In the genomic region with DNA sequence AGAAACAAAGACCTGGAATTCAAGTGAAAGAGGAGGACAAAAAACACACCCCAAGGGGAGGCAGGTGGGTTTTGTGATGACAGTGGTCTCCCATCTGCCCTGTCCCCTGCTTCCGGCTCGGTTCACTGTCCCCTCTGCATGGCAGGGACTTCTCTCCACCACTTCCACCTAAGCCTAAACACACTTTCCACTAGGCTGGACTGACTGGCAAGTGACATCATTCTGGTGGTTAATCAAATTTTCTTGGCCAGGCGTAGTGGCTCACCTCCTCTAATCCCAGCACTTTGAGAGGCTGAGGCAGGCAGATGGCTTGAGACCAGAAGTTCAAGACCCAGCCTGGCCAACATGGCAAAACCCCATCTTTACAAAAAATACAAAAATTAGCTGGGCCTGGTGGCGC, we compare ENCODE assay signal across 12 cellular contexts. TPM values are rescaled to one million over a fixed set of nuclear protein-coding genes. Genes with fewer than 3 reads are reported as not detected.
DNase-seq lines count a peak whose midpoint lies in the region; ATAC-seq, FAIRE-seq and TF ChIP-seq lines count a peak whose summit lies in the region.
"Had no signal": no experiment of that assay in that cellular context is flagged by ENCODE, and none has a peak within 500 bp of the region (broad histone marks: within the 10 kb centered on the region; RNA-seq: fewer than 3 reads in every experiment).

No MANE protein-coding gene starts in this region.

- H3K27ac Mint-ChIP-seq in activated T-helper 17 cell treated with anti-CD3 and anti-CD28 coated beads, Interleukin-2, amount 50 U/mL, for 72 hours, result peak overlapping the region; percentile 75

- no peaks in the 10 kb centered on the region for H3K9me3 Mint-ChIP-seq in activated T-helper 17 cell treated with anti-CD3 and anti-CD28 coated beads, Interleukin-2, amount 50 U/mL, for 72 hours
- H3K9me3 Mint-ChIP-seq: activated T-helper 2 cell treated with anti-CD3 and anti-CD28 coated beads, Interferon-gamma antibody, Interleukin-2, Interleukin-4, amounts not matched to agents 10 μg/mL and 5 μg/mL and 100 μg/mL, durations not matched to agents 14 hours and 24 hours and 36 hours had no signal

- DNase-seq in HTR-8/SVneo (ENCODE audit: insufficient read length, low spot score) (no peak), inferior parietal cortex (ENCODE audit: extremely low spot score) (no peak), HuH-7.5 (ENCODE audit: low spot score) (no peak)
- DNase-seq: cerebellar nuclear complex, midbrain, NCI-H510A, SJCRH30 had no signal

- H3K27ac ChIP-seq in liver (ENCODE audit: low read depth in 1 of 2, low read length in 2 of 2) (peak overlapping the region; percentile 49 to 82), subcutaneous abdominal adipose tissue (ENCODE audit: low read depth, low read length) (peak overlapping the region; percentile 98)
- H3K27ac ChIP-seq: SJCRH30 had no signal

- H3K4me1 ChIP-seq in liver (ENCODE audit: control insufficient read depth in 4 of 4, insufficient read depth in 4 of 4, low read length in 3 of 4) (peaks cover 4 to 41% (median 18%) of the 10 kb centered on the region in 4 donors), subcutaneous abdominal adipose tissue (ENCODE audit: control insufficient read depth in 5 of 5, insufficient read depth in 5 of 5, low read length in 5 of 5) (peaks cover 16 to 60% (median 52%) of the 10 kb centered on the region in 5 donors)

- no peak for TF ChIP-seq CTCF in liver (IDR thresholded peaks at IDR 0.05; ENCODE audit: low read depth, low read length, missing input control)

- H3K9ac ChIP-seq in liver (ENCODE audit: low read depth in 1 of 2, low read length in 2 of 2), result no peak overlapping the region
- peak overlapping the region in 2 of 5 donors; percentile 8 to 50 for H3K9ac ChIP-seq in subcutaneous abdominal adipose tissue (ENCODE audit: low read length in 5 of 5)

- H3K27me3 Mint-ChIP-seq in activated T-helper 17 cell treated with anti-CD3 and anti-CD28 coated beads, Interleukin-2, amount 50 U/mL, for 72 hours, result no peaks in the 10 kb centered on the region

- no peaks in the 10 kb centered on the region for H3K9me3 ChIP-seq in liver (ENCODE audit: control insufficient read depth in 4 of 4, low read length in 3 of 4)
- no peaks in the 10 kb centered on the region for H3K9me3 ChIP-seq in subcutaneous abdominal adipose tissue (ENCODE audit: control insufficient read depth in 5 of 5, low read length in 5 of 5)
- H3K9me3 ChIP-seq: SJCRH30 had no signal

- H3K27me3 ChIP-seq in liver (ENCODE audit: control insufficient read depth in 4 of 4, insufficient read depth in 4 of 4, low read length in 3 of 4) (no peaks in the 10 kb centered on the region), subcutaneous abdominal adipose tissue (ENCODE audit: control insufficient read depth in 5 of 5, insufficient read depth in 4 of 5, low read length in 5 of 5) (no peaks in the 10 kb centered on the region)

- 90% methylated on average over 4 of the region's 4 CpGs for WGBS in liver

- H3K4me3 Mint-ChIP-seq in activated T-helper 17 cell treated with anti-CD3 and anti-CD28 coated beads, Interleukin-2, amount 50 U/mL, for 72 hours, result no peak overlapping the region

- H3K36me3 ChIP-seq in liver (ENCODE audit: control insufficient read depth in 4 of 4, insufficient read depth in 3 of 4, low read depth in 1 of 4, low read length in 3 of 4) (peaks cover 0 to 3% (median 1%) of the 10 kb centered on the region in 4 donors), subcutaneous abdominal adipose tissue (ENCODE audit: control insufficient read depth in 5 of 5, insufficient read depth in 5 of 5, low read length in 5 of 5) (peaks cover 0 to 42% (median 24%) of the 10 kb centered on the region in 5 donors)
- H3K36me3 ChIP-seq: SJCRH30 had no signal

- FAIRE-seq in HTR-8/SVneo (lab: Jason Lieb, UNC), result peak; percentile 13

- ATAC-seq in activated T-helper 17 cell treated with anti-CD3 and anti-CD28 coated beads, Interleukin-2, amount 50 U/mL, for 72 hours (replicated peaks), result peak; percentile 17
- ATAC-seq in HG03571 (IDR thresholded peaks at IDR 0.05; ENCODE audit: unreplicated experiment), result no peak

- H3K4me1 Mint-ChIP-seq in activated T-helper 17 cell treated with anti-CD3 and anti-CD28 coated beads, Interleukin-2, amount 50 U/mL, for 72 hours, result peaks cover 31% of the 10 kb centered on the region

- peaks cover 9% of the 10 kb centered on the region for H3K36me3 Mint-ChIP-seq in activated T-helper 17 cell treated with anti-CD3 and anti-CD28 coated beads, Interleukin-2, amount 50 U/mL, for 72 hours (ENCODE audit: low read depth)

- H3K4me3 ChIP-seq in liver (ENCODE audit: low read depth in 1 of 3, low read length in 3 of 3), result no peak overlapping the region
- no peak overlapping the region for H3K4me3 ChIP-seq in subcutaneous abdominal adipose tissue (ENCODE audit: low read depth in 1 of 5, low read length in 5 of 5)

- TF ChIP-seq RAD21 in liver (IDR thresholded peaks at IDR 0.05), result no peak

TF ChIP-seq in liver, 16 proteins besides CTCF, POLR2A, EP300 and RAD21:
- no peak for TF ChIP-seq GABPA (IDR thresholded peaks at IDR 0.05 in 1 of 2, conservative IDR thresholded peaks at IDR 0.05 in 1 of 2)
- no peak for TF ChIP-seq JUND (IDR thresholded peaks at IDR 0.05)
- TF ChIP-seq HNF4A (conservative IDR thresholded peaks at IDR 0.05), result no peak
- TF ChIP-seq, protein P1, sequence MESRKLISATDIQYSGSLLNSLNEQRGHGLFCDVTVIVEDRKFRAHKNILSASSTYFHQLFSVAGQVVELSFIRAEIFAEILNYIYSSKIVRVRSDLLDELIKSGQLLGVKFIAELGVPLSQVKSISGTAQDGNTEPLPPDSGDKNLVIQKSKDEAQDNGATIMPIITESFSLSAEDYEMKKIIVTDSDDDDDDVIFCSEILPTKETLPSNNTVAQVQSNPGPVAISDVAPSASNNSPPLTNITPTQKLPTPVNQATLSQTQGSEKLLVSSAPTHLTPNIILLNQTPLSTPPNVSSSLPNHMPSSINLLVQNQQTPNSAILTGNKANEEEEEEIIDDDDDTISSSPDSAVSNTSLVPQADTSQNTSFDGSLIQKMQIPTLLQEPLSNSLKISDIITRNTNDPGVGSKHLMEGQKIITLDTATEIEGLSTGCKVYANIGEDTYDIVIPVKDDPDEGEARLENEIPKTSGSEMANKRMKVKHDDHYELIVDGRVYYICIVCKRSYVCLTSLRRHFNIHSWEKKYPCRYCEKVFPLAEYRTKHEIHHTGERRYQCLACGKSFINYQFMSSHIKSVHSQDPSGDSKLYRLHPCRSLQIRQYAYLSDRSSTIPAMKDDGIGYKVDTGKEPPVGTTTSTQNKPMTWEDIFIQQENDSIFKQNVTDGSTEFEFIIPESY (IDR thresholded peaks at IDR 0.05), result no peak
- no peak for TF ChIP-seq SP1 (IDR thresholded peaks at IDR 0.05)
- no peak for TF ChIP-seq YY1 (IDR thresholded peaks at IDR 0.05)
- TF ChIP-seq TAF1 (conservative IDR thresholded peaks at IDR 0.05), result no peak

RNA-seq across cellular contexts. Expression of gene PLEKHG6, which starts 11.9 kb away (rescaled TPM):
- not detected for total RNA-seq in activated T-helper 17 cell treated with anti-CD3 and anti-CD28 coated beads, Interleukin-2, amount 50 U/mL, for 72 hours
- 1 to 10 TPM; 2.2 to 6.3 TPM for total RNA-seq in liver
- 1 to 10 TPM; 2.4 to 2.7 TPM for polyA plus RNA-seq in liver
- total RNA-seq: activated T-helper 2 cell treated with anti-CD3 and anti-CD28 coated beads, Interferon-gamma antibody, Interleukin-2, Interleukin-4, amounts not matched to agents 10 μg/mL and 5 μg/mL and 100 μg/mL, durations not matched to agents 14 hours and 24 hours and 36 hours had no signal

RNA-seq across cellular contexts. Expression of gene TNFRSF1A, which starts 19.5 kb away (rescaled TPM):
- 10 to 100 TPM; 42.1 to 74.1 TPM for total RNA-seq in activated T-helper 17 cell treated with anti-CD3 and anti-CD28 coated beads, Interleukin-2, amount 50 U/mL, for 72 hours
- total RNA-seq in liver, result 100 to 1,000 TPM in 1 of 2 donors, 10 to 100 TPM in 1; 36.9 to 144 TPM
- 100 to 1,000 TPM in 1 of 2 donors, 10 to 100 TPM in 1; 56.0 to 121 TPM for polyA plus RNA-seq in liver

RNA-seq across cellular contexts. Expression of gene SCNN1A, which starts 53.0 kb away (rescaled TPM):
- total RNA-seq in activated T-helper 17 cell treated with anti-CD3 and anti-CD28 coated beads, Interleukin-2, amount 50 U/mL, for 72 hours, result 1 to 10 TPM in 1 of 2 donors, not detected in 1; 1.6 TPM
- 1 to 10 TPM in 1 of 2 donors, under 1 TPM in 1; 0.47 to 7.7 TPM for total RNA-seq in liver
- polyA plus RNA-seq in liver, result 1 to 10 TPM; 2.2 to 3.5 TPM
- total RNA-seq: activated T-helper 2 cell treated with anti-CD3 and anti-CD28 coated beads, Interferon-gamma antibody, Interleukin-2, Interleukin-4, amounts not matched to agents 10 μg/mL and 5 μg/mL and 100 μg/mL, durations not matched to agents 14 hours and 24 hours and 36 hours; SJCRH30 had no signal
